In genomic region chr13:19633340-19634128, GRCh38 we compare ENCODE assay signal across 8 cellular contexts. TPM values are rescaled to one million over a fixed set of nuclear protein-coding genes. Genes with fewer than 3 reads are reported as not detected.
DNase-seq lines count a peak whose midpoint lies in the region; TF ChIP-seq lines count a peak whose summit lies in the region.

TSS of gene MPHOSPH8 (plus strand) at chr13:19633659. CDS start at chr13:19633749, 90 bp downstream.

- H3K4me1 Mint-ChIP-seq in activated naive CD4-positive, alpha-beta T cell treated with anti-CD3 and anti-CD28 coated beads, Interleukin-2, amount 10 ng/mL, durations not matched to agents 7 days and 5 days, result peaks cover 29% of the 10 kb centered on the region

- H3K36me3 ChIP-seq in suprapubic skin, result peaks cover 6% of the 10 kb centered on the region

- WGBS in suprapubic skin, result under 1% methylated on average over 54 of the region's 68 CpGs

- no peaks in the 10 kb centered on the region for H3K27me3 ChIP-seq in suprapubic skin

- TF ChIP-seq CTCF in HFF-Myc (IDR thresholded peaks at IDR 0.05; ENCODE audit: low read depth, low read length, missing control alignments) (no peak), suprapubic skin (IDR thresholded peaks at IDR 0.05) (no peak)

- no peaks in the 10 kb centered on the region for H3K27me3 Mint-ChIP-seq in activated naive CD4-positive, alpha-beta T cell treated with anti-CD3 and anti-CD28 coated beads, Interleukin-2, amount 10 ng/mL, durations not matched to agents 7 days and 5 days

- CTCF ChIA-PET in activated naive CD4-positive, alpha-beta T cell treated with anti-CD3 and anti-CD28 coated beads, Interleukin-2, amount 10 ng/mL, durations not matched to agents 7 days and 5 days (lab: Charles Lee), result interaction anchor here (0.9 to 1.8 kb wide), 2 partner anchors 46 to 139 kb away, joined by 3 read pairs; no protein-coding TSS in a partner anchor

- peak in 1 of 2 donors; percentile 75 for TF ChIP-seq POLR2A in suprapubic skin (IDR thresholded peaks at IDR 0.05)

- H3K36me3 Mint-ChIP-seq in activated naive CD4-positive, alpha-beta T cell treated with anti-CD3 and anti-CD28 coated beads, Interleukin-2, amount 10 ng/mL, durations not matched to agents 7 days and 5 days, result peaks cover 13% of the 10 kb centered on the region

- DNase-seq in GM03348 (ENCODE audit: low spot score) (peak; percentile 99), HFF-Myc (ENCODE audit: extremely low read depth, low read depth) (peak; percentile 85), NAMALWA (ENCODE audit: low spot score) (peak; percentile 97), SK-N-DZ (ENCODE audit: low spot score) (peak; percentile 97), germinal center (ENCODE audit: low spot score) (peak; percentile 97), nucleus accumbens (lab: John Stamatoyannopoulos, UW) (peak; percentile 56 to 96 (median 91)), suprapubic skin (ENCODE audit: low spot score in 2 of 2) (peak; percentile 96 to 97)
- DNase-seq in activated naive CD4-positive, alpha-beta T cell treated with anti-CD3 and anti-CD28 coated beads, Interleukin-2, amount 10 ng/mL, durations not matched to agents 7 days and 5 days, result peak; percentile 95

- no peaks in the 10 kb centered on the region for H3K9me3 ChIP-seq in suprapubic skin

- peak within 1 kb of the TSS; percentile 98 for H3K27ac Mint-ChIP-seq in activated naive CD4-positive, alpha-beta T cell treated with anti-CD3 and anti-CD28 coated beads, Interleukin-2, amount 10 ng/mL, durations not matched to agents 7 days and 5 days

- H3K4me3 Mint-ChIP-seq in activated naive CD4-positive, alpha-beta T cell treated with anti-CD3 and anti-CD28 coated beads, Interleukin-2, amount 10 ng/mL, durations not matched to agents 7 days and 5 days, result peak within 1 kb of the TSS; percentile 100

- peaks cover 28% of the 10 kb centered on the region for H3K4me1 ChIP-seq in suprapubic skin

- H3K9me3 Mint-ChIP-seq in activated naive CD4-positive, alpha-beta T cell treated with anti-CD3 and anti-CD28 coated beads, Interleukin-2, amount 10 ng/mL, durations not matched to agents 7 days and 5 days, result peaks cover 1% of the 10 kb centered on the region

- no peak for TF ChIP-seq EP300 in suprapubic skin (IDR thresholded peaks at IDR 0.05)

- peak within 1 kb of the TSS; percentile 67 for H3K4me3 ChIP-seq in HFF-Myc (replicated peaks; ENCODE audit: low read depth, low read length)
- peak within 1 kb of the TSS; percentile 69 for H3K4me3 ChIP-seq in suprapubic skin

- H3K27ac ChIP-seq in suprapubic skin, result peak within 1 kb of the TSS; percentile 86

RNA-seq across cellular contexts. Expression of gene MPHOSPH8, which starts in this region (rescaled TPM):
- polyA plus RNA-seq in SK-N-DZ (2014; cell fraction: cytosol; rRNA removed), result 32.5 and 34.8 TPM in 2 replicates
- polyA plus RNA-seq in SK-N-DZ (2014; cell fraction: nucleus; rRNA removed), result 80.1 and 95.3 TPM in 2 replicates
- total RNA-seq in suprapubic skin, result 10 to 100 TPM; 21.2 to 43.0 (median 30.2) TPM

Comparison
In these comparisons a context has a peak if more than half of its experiments do, and no peak if none do; other contexts are left out.
1. Peak in every context shown above with its lines: DNase-seq, H3K4me3 ChIP-seq and H3K27ac ChIP-seq.